9 cellular contexts compared by ENCODE assay signal in the genomic region with DNA sequence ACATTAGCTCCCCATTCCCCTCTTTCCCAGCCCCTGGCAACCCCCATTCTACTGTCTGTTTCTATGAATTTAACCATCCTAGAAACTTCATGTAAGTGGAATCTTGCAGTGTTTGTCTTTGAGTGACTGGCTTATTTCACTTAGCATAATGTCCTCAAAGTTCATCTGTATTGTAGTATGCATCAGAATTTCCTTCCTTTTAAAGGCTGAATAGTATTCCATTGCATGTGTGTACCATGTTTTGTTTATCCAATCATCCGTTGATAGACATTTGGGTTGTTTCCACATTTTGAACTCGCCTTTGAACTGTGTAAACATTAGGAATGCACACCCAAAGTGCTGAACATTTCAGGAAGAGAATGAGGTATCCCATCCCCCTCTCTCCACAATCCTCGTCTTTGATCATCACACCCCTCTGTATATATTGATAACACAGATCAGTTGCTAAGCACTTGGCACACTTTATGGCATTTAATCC. TPM values are rescaled to one million over a fixed set of nuclear protein-coding genes. Genes with fewer than 3 reads are reported as not detected.
"Had no signal": no experiment of that assay in that cellular context is flagged by ENCODE, and none has a peak within 500 bp of the region (broad histone marks: within the 10 kb centered on the region; RNA-seq: fewer than 3 reads in every experiment).

No MANE protein-coding gene starts in this region.

- H3K9ac ChIP-seq: GM23248 had no signal

- H3K36me3 ChIP-seq: HAP-1 had no signal

- FAIRE-seq: K562 had no signal

- H3K4me3 ChIP-seq: GM23248, HAP-1, K562 had no signal

- DNase-seq: GM23248, GOT3, H7, IMR-90, KG1 had no signal

- H2AFZ ChIP-seq: GM23248 had no signal

- H3K27ac ChIP-seq: GM23248, HL-60 had no signal

- ATAC-seq: HCT116, K562 had no signal

- H3K9me3 ChIP-seq: HAP-1 had no signal

RNA-seq across cellular contexts. Expression of a gene that starts 56.4 kb away (rescaled TPM):
- total RNA-seq: GM23248 had no signal
